13 cellular contexts compared by ENCODE assay signal in genomic region chr10:124710266-124710881, GRCh38. TPM values are rescaled to one million over a fixed set of nuclear protein-coding genes. Genes with fewer than 3 reads are reported as not detected.
DNase-seq lines count a peak whose midpoint lies in the region; ATAC-seq and TF ChIP-seq lines count a peak whose summit lies in the region.
"Had no signal": no experiment of that assay in that cellular context is flagged by ENCODE, and none has a peak within 500 bp of the region (broad histone marks: within the 10 kb centered on the region; RNA-seq: fewer than 3 reads in every experiment).

No MANE protein-coding gene starts in this region.

- peaks cover 64% of the 10 kb centered on the region for H4K20me1 ChIP-seq in Karpas-422 (ENCODE audit: insufficient read depth, low read depth, low read length)

- no peak overlapping the region for H2AFZ ChIP-seq in Karpas-422 (ENCODE audit: low read length)

- TF ChIP-seq CTCF in AG10803 (conservative IDR thresholded peaks at IDR 0.05; ENCODE audit: low read length) (no peak), BE2C (IDR thresholded peaks at IDR 0.05; ENCODE audit: low read depth, low read length) (no peak)

- no peaks in the 10 kb centered on the region for H3K9me2 ChIP-seq in Karpas-422 (replicated peaks; ENCODE audit: insufficient read depth, low read length)

- H3K79me2 ChIP-seq in Karpas-422 (ENCODE audit: low read length): peaks cover 100% of the 10 kb centered on the region

- no peaks in the 10 kb centered on the region for H3K27me3 Mint-ChIP-seq in activated T-helper 1 cell treated with anti-CD3 and anti-CD28 coated beads, Interleukin-12 subunit alpha, Interleukin-12 subunit beta, Interleukin-2, Interleukin-4 antibody, amounts not matched to agents 30 ng/mL and 10 ng/mL and 1 ng/mL, durations not matched to agents 14 hours and 24 hours and 36 hours (ENCODE audit: insufficient read depth)
- peaks cover 9 to 15% (median 13%) of the 10 kb centered on the region in 3 donors for H3K27me3 Mint-ChIP-seq in immature natural killer cell (ENCODE audit: low read depth in 3 of 3)
- H3K27me3 Mint-ChIP-seq: type B pancreatic cell had no signal

- peaks cover 75% of the 10 kb centered on the region for H3K4me1 Mint-ChIP-seq in activated T-helper 1 cell treated with anti-CD3 and anti-CD28 coated beads, Interleukin-12 subunit alpha, Interleukin-12 subunit beta, Interleukin-2, Interleukin-4 antibody, amounts not matched to agents 30 ng/mL and 10 ng/mL and 1 ng/mL, durations not matched to agents 14 hours and 24 hours and 36 hours (ENCODE audit: low read depth)
- H3K4me1 Mint-ChIP-seq in immature natural killer cell: peaks cover 92 to 94% of the 10 kb centered on the region in 2 donors

- H3K4me2 ChIP-seq in Karpas-422 (ENCODE audit: low read depth, low read length, poor library complexity, severe bottlenecking): no peak overlapping the region

- no peaks in the 10 kb centered on the region for H3K9me3 ChIP-seq in BE2C
- no peaks in the 10 kb centered on the region for H3K9me3 ChIP-seq in Karpas-422 (ENCODE audit: low read length)

- H3K36me3 Mint-ChIP-seq in activated T-helper 1 cell treated with anti-CD3 and anti-CD28 coated beads, Interleukin-12 subunit alpha, Interleukin-12 subunit beta, Interleukin-2, Interleukin-4 antibody, amounts not matched to agents 30 ng/mL and 10 ng/mL and 1 ng/mL, durations not matched to agents 14 hours and 24 hours and 36 hours (ENCODE audit: low read depth): peaks cover 18% of the 10 kb centered on the region
- peaks cover 0 to 13% (median 13%) of the 10 kb centered on the region in 3 donors for H3K36me3 Mint-ChIP-seq in immature natural killer cell
- H3K36me3 Mint-ChIP-seq: type B pancreatic cell had no signal

- H3K9me3 Mint-ChIP-seq in activated T-helper 1 cell treated with anti-CD3 and anti-CD28 coated beads, Interleukin-12 subunit alpha, Interleukin-12 subunit beta, Interleukin-2, Interleukin-4 antibody, amounts not matched to agents 30 ng/mL and 10 ng/mL and 1 ng/mL, durations not matched to agents 14 hours and 24 hours and 36 hours: no peaks in the 10 kb centered on the region
- H3K9me3 Mint-ChIP-seq in immature natural killer cell: no peaks in the 10 kb centered on the region
- H3K9me3 Mint-ChIP-seq: type B pancreatic cell had no signal

- peak overlapping the region; percentile 35 for H3K27ac Mint-ChIP-seq in activated T-helper 1 cell treated with anti-CD3 and anti-CD28 coated beads, Interleukin-12 subunit alpha, Interleukin-12 subunit beta, Interleukin-2, Interleukin-4 antibody, amounts not matched to agents 30 ng/mL and 10 ng/mL and 1 ng/mL, durations not matched to agents 14 hours and 24 hours and 36 hours
- H3K27ac Mint-ChIP-seq in immature natural killer cell: peak overlapping the region; percentile 90 to 99 (median 92)

- peak; percentile 40 for ATAC-seq in sciatic nerve
- ATAC-seq in GM21528 (IDR thresholded peaks at IDR 0.05; ENCODE audit: low FRiP score, unreplicated experiment): no peak

- no peak overlapping the region for H3K4me3 Mint-ChIP-seq in activated T-helper 1 cell treated with anti-CD3 and anti-CD28 coated beads, Interleukin-12 subunit alpha, Interleukin-12 subunit beta, Interleukin-2, Interleukin-4 antibody, amounts not matched to agents 30 ng/mL and 10 ng/mL and 1 ng/mL, durations not matched to agents 14 hours and 24 hours and 36 hours
- H3K4me3 Mint-ChIP-seq in immature natural killer cell: peak overlapping the region in 4 of 5 donors; percentile 10 to 58 (median 27)
- H3K4me3 Mint-ChIP-seq: type B pancreatic cell had no signal

- intact Hi-C loops in activated T-helper 1 cell treated with anti-CD3 and anti-CD28 coated beads, Interleukin-12 subunit alpha, Interleukin-12 subunit beta, Interleukin-2, Interleukin-4 antibody, amounts not matched to agents 30 ng/mL and 10 ng/mL and 1 ng/mL, durations not matched to agents 14 hours and 24 hours and 36 hours (cut with micrococcal nuclease): no loop called here
- intact Hi-C loops in sciatic nerve (cut with DNase I): no loop called here

- H3K27me3 ChIP-seq in BE2C (no peaks in the 10 kb centered on the region), Karpas-422 (ENCODE audit: low read length) (no peaks in the 10 kb centered on the region)

- DNase-seq in AG10803 (ENCODE audit: low read depth) (peak; percentile 25), immature natural killer cell (no peak), sciatic nerve (ENCODE audit: low spot score) (no peak), MV-4-11 (lab: John Stamatoyannopoulos, UW) (no peak), BE2C (no peak), Karpas-422 (no peak)
- DNase-seq in activated T-helper 1 cell treated with anti-CD3 and anti-CD28 coated beads, Interleukin-12 subunit alpha, Interleukin-12 subunit beta, Interleukin-2, Interleukin-4 antibody, amounts not matched to agents 30 ng/mL and 10 ng/mL and 1 ng/mL, durations not matched to agents 14 hours and 24 hours and 36 hours (ENCODE audit: low spot score): no peak
- DNase-seq: AML-193, NCI-H1092, NCI-H748 treated with DMSO at 0.1 percent for 48 hours, SHP77 treated with DMSO at 0.1 percent for 48 hours had no signal

- H3K36me3 ChIP-seq in BE2C (peaks cover 4% of the 10 kb centered on the region; the same call in 1 of the 2 replicates), Karpas-422 (ENCODE audit: insufficient read depth, low read length) (peaks cover 27% of the 10 kb centered on the region; the same call in 1 of the 2 replicates)

- H3K4me3 ChIP-seq in AG10803 (ENCODE audit: low read length) (no peak overlapping the region), BE2C (ENCODE audit: low read depth, low read length) (no peak overlapping the region), Karpas-422 (ENCODE audit: low read length) (no peak overlapping the region)

- H3K4me1 ChIP-seq in BE2C (peaks cover 14% of the 10 kb centered on the region), Karpas-422 (ENCODE audit: low read length) (peaks cover 25% of the 10 kb centered on the region)

- H3K27ac ChIP-seq in Karpas-422 (ENCODE audit: low read length): no peak overlapping the region

- no peak overlapping the region for H3K9ac ChIP-seq in Karpas-422 (ENCODE audit: low read length)

RNA-seq across cellular contexts. Expression of gene FAM53B, which starts 33.8 kb away (rescaled TPM):
- total RNA-seq in activated T-helper 1 cell treated with anti-CD3 and anti-CD28 coated beads, Interleukin-12 subunit alpha, Interleukin-12 subunit beta, Interleukin-2, Interleukin-4 antibody, amounts not matched to agents 30 ng/mL and 10 ng/mL and 1 ng/mL, durations not matched to agents 14 hours and 24 hours and 36 hours: 31.8 and 32.7 TPM in 2 replicates
- 10 to 100 TPM; 12.1 to 62.1 (median 23.8) TPM for polyA plus RNA-seq in immature natural killer cell
- 48.0 TPM for total RNA-seq in sciatic nerve
- polyA plus RNA-seq in BE2C (2012; ENCODE audit: insufficient read depth, insufficient read length, low read depth): 22.9 TPM
- total RNA-seq in Karpas-422 (2014; rRNA removed; shearing (Covaris generic); ENCODE audit: low replicate concordance): 72.5 and 148 TPM in 2 replicates
